28 cellular contexts compared by ENCODE assay signal in the genomic region with DNA sequence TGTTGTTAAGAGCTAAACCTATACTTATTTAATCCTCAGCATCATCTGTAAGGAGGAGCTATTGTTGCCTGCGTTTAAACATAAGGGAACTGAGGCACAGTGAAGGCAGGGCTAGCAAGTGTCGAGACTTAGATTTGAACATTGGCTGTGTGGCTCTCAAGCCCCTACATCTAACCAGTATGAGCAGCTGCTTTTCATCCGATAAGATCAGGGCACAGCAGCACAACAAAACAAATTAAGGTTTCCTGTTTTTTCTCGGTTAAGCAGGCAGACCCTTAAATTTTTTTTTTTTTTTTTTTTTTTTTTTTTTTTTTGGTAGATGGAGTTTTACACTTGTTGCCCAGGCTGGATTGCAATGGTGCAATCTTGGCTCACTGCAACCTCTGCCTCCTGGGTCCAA. TPM values are rescaled to one million over a fixed set of nuclear protein-coding genes. Genes with fewer than 3 reads are reported as not detected.
"Had no signal": no experiment of that assay in that cellular context is flagged by ENCODE, and none has a peak within 500 bp of the region (broad histone marks: within the 10 kb centered on the region; RNA-seq: fewer than 3 reads in every experiment).

No MANE protein-coding gene starts in this region.

- H3K9ac ChIP-seq: neural progenitor cell had no signal

- H3K27ac ChIP-seq: left ventricle myocardium inferior, neural progenitor cell, ovary, right atrium auricular region, right lobe of liver, stomach, testis, thyroid gland, transverse colon, upper lobe of left lung, vagina had no signal

- H3K36me3 ChIP-seq: left ventricle myocardium inferior, neural progenitor cell, ovary, right atrium auricular region, right lobe of liver, stomach, thyroid gland, transverse colon, upper lobe of left lung, vagina had no signal

- H3K9me3 ChIP-seq: left ventricle myocardium inferior, ovary, right atrium auricular region, right lobe of liver, stomach, testis, thyroid gland, transverse colon, upper lobe of left lung, vagina had no signal

- H3K4me2 ChIP-seq: neural progenitor cell, smooth muscle cell had no signal

- H3K4me1 Mint-ChIP-seq: immature natural killer cell; mesothelial cell of epicardium; naive B cell; natural killer cell; neural progenitor cell; stimulated activated naive B cell treated with anti-CD40 and anti-IgM and Interleukin-4, amounts not matched to agents 10 μg/mL and 1 μg/mL and 100 μg/mL, for 72 hours had no signal

- H3K27ac Mint-ChIP-seq: immature natural killer cell; mesothelial cell of epicardium; naive B cell; natural killer cell; nephron progenitor cell; neural progenitor cell; progenitor cell of endocrine pancreas; stimulated activated naive B cell treated with anti-CD40 and anti-IgM and Interleukin-4, amounts not matched to agents 10 μg/mL and 1 μg/mL and 100 μg/mL, for 72 hours had no signal

- H3K27me3 ChIP-seq: neural progenitor cell, ovary, right atrium auricular region, right lobe of liver, stomach, testis, thyroid gland, transverse colon, upper lobe of left lung, vagina had no signal

- ATAC-seq: natural killer cell; right lobe of liver; stimulated activated naive B cell treated with anti-CD40 and anti-IgM and Interleukin-4, amounts not matched to agents 10 μg/mL and 1 μg/mL and 100 μg/mL, for 72 hours; stimulated activated naive CD8-positive, alpha-beta T cell treated with anti-CD3 and anti-CD28 coated beads, Interleukin-15, Interleukin-2, amounts not matched to agents 100 U/mL and 50 U/mL, for 24 hours had no signal

- H3K27me3 Mint-ChIP-seq: naive B cell; progenitor cell of endocrine pancreas; stimulated activated naive B cell treated with anti-CD40 and anti-IgM and Interleukin-4, amounts not matched to agents 10 μg/mL and 1 μg/mL and 100 μg/mL, for 72 hours had no signal

- H3K36me3 Mint-ChIP-seq: immature natural killer cell; mesothelial cell of epicardium; naive B cell; natural killer cell; neural progenitor cell; stimulated activated naive B cell treated with anti-CD40 and anti-IgM and Interleukin-4, amounts not matched to agents 10 μg/mL and 1 μg/mL and 100 μg/mL, for 72 hours had no signal

- H3K4me3 Mint-ChIP-seq: immature natural killer cell; mesothelial cell of epicardium; naive B cell; natural killer cell; nephron progenitor cell; neural progenitor cell; stimulated activated naive B cell treated with anti-CD40 and anti-IgM and Interleukin-4, amounts not matched to agents 10 μg/mL and 1 μg/mL and 100 μg/mL, for 72 hours had no signal

- H3K4me3 ChIP-seq: left ventricle myocardium inferior, lung, neural progenitor cell, ovary, right atrium auricular region, right lobe of liver, smooth muscle cell, stomach, testis, thyroid gland, transverse colon, upper lobe of left lung, vagina had no signal

- H3K4me1 ChIP-seq: left ventricle myocardium inferior, neural progenitor cell, right atrium auricular region, right lobe of liver, stomach, testis, thyroid gland, transverse colon, upper lobe of left lung, vagina had no signal

- DNase-seq: hypothalamus; immature natural killer cell; kidney; left ventricle myocardium inferior; mesendoderm; naive B cell; natural killer cell; nephron progenitor cell; ovary; right lobe of liver; stimulated activated CD4-positive, alpha-beta T cell treated with anti-CD3 and anti-CD28 coated beads, Interleukin-2, amount 100 ng/mL, for 24 hours; stimulated activated CD4-positive, alpha-beta T cell treated with anti-CD3 and anti-CD28 coated beads, Interleukin-4, amount 100 ng/mL, for 1 hour; stimulated activated naive B cell treated with anti-CD40 and anti-IgM and Interleukin-4, amounts not matched to agents 10 μg/mL and 1 μg/mL and 100 μg/mL, for 72 hours; stimulated activated naive CD8-positive, alpha-beta T cell treated with anti-CD3 and anti-CD28 coated beads, Interleukin-15, Interleukin-2, amounts not matched to agents 100 U/mL and 50 U/mL, for 24 hours; stomach; testis; thyroid gland; transverse colon; upper lobe of left lung had no signal

- H2AFZ ChIP-seq: neural progenitor cell had no signal

RNA-seq across cellular contexts. Expression of a gene that starts 35.6 kb away (rescaled TPM):
- total RNA-seq: left ventricle myocardium inferior, mononuclear cell, natural killer cell, pulmonary artery endothelial cell had no signal
- polyA plus RNA-seq: immature natural killer cell had no signal
